In genomic region chr21:38817371-38818335, GRCh38 we compare ENCODE assay signal across 13 cellular contexts. TPM values are rescaled to one million over a fixed set of nuclear protein-coding genes. Genes with fewer than 3 reads are reported as not detected.
DNase-seq lines count a peak whose midpoint lies in the region; TF ChIP-seq lines count a peak whose summit lies in the region.
"Had no signal": no experiment of that assay in that cellular context is flagged by ENCODE, and none has a peak within 500 bp of the region (broad histone marks: within the 10 kb centered on the region; RNA-seq: fewer than 3 reads in every experiment).

No MANE protein-coding gene starts in this region.

- peaks cover 9 to 17% of the 10 kb centered on the region in 2 experiments for H3K4me1 ChIP-seq in trophoblast cell (ENCODE audit: control insufficient read depth in 1 of 2, insufficient read depth in 2 of 2, low read length in 2 of 2)

- POLR2A ChIA-PET in HEK293T (lab: Yijun Ruan, JAX), result no interaction called here

- peak overlapping the region; percentile 9 for H2BK5ac ChIP-seq in trophoblast cell (ENCODE audit: low read depth, low read length, poor library complexity)

- CTCF ChIA-PET in HEK293T (lab: Yijun Ruan, JAX), result no interaction called here

- H3K79me1 ChIP-seq in trophoblast cell (ENCODE audit: low read length), result peaks cover 8% of the 10 kb centered on the region

- H3K27me3 ChIP-seq in trophoblast cell (ENCODE audit: insufficient read depth, low read length), result no peaks in the 10 kb centered on the region
- H3K27me3 ChIP-seq: BLaER1 treated with 17β-estradiol and CSF1 and Interleukin-3, amounts not matched to agents 10 nM and 100 nM had no signal

- no peak overlapping the region for H3K9ac ChIP-seq in trophoblast cell (ENCODE audit: low read length)
- H3K9ac ChIP-seq: BLaER1 treated with 17β-estradiol and CSF1 and Interleukin-3, amounts not matched to agents 10 nM and 100 nM had no signal

- TF ChIP-seq CTCF in fibroblast of mammary gland (conservative IDR thresholded peaks at IDR 0.05; ENCODE audit: control insufficient read depth, insufficient read depth, low read depth, low read length), result no peak

- no peak overlapping the region for H4K8ac ChIP-seq in trophoblast cell (ENCODE audit: low read depth, low read length)

- no peaks in the 10 kb centered on the region for H3K9me3 ChIP-seq in trophoblast cell (ENCODE audit: insufficient read depth, low read depth, low read length)

- no peak overlapping the region for H3K18ac ChIP-seq in trophoblast cell (ENCODE audit: low read length)

- no peak overlapping the region for H2BK120ac ChIP-seq in trophoblast cell (ENCODE audit: insufficient read depth, low read length, poor library complexity)

- H3K36me3 ChIP-seq in trophoblast cell (ENCODE audit: control insufficient read depth in 1 of 2, insufficient read depth in 2 of 2, low read length in 2 of 2), result peaks cover 53 to 71% of the 10 kb centered on the region in 2 experiments

- H2AFZ ChIP-seq in trophoblast cell (ENCODE audit: insufficient read depth, low read length, poor library complexity), result no peak overlapping the region

- no peaks in the 10 kb centered on the region for H3K79me2 ChIP-seq in trophoblast cell (ENCODE audit: control insufficient read depth, insufficient read depth, low read length, poor library complexity)

- H4K12ac ChIP-seq in trophoblast cell (ENCODE audit: low read depth, low read length), result no peak overlapping the region

- H3K23ac ChIP-seq in trophoblast cell (ENCODE audit: low read length), result no peak overlapping the region

- no peak overlapping the region for H3K27ac ChIP-seq in trophoblast cell (ENCODE audit: low read depth, low read length)
- H3K27ac ChIP-seq: BLaER1 treated with 17β-estradiol and CSF1 and Interleukin-3, amounts not matched to agents 10 nM and 100 nM had no signal

- DNase-seq in AG08395 (ENCODE audit: low spot score) (peak; percentile 78), RKO (ENCODE audit: low spot score) (peak; percentile 38), fibroblast of mammary gland (ENCODE audit: low read depth) (peak; percentile 85), trophoblast cell (peak in 1 of 2 donors; percentile 40), HEK293T (ENCODE audit: extremely low spot score) (no peak), NCI-H2107 treated with DMSO at 0.1 percent for 48 hours (lab: John Stamatoyannopoulos, UW; ENCODE audit: unreplicated experiment) (no peak), amygdala (lab: John Stamatoyannopoulos, UW) (no peak), SW480 (ENCODE audit: low spot score) (no peak)
- DNase-seq: activated CD4-positive, alpha-beta T cell treated with anti-CD3 and anti-CD28 coated beads for 36 hours; anterior cingulate cortex; glutamatergic neuron; MV-4-11 had no signal

- H3K14ac ChIP-seq in trophoblast cell (ENCODE audit: low read length), result no peak overlapping the region

- H3K4me3 ChIP-seq in fibroblast of mammary gland (ENCODE audit: control insufficient read depth, low read depth, low read length) (no peak overlapping the region), trophoblast cell (ENCODE audit: low read depth, low read length) (no peak overlapping the region)
- H3K4me3 ChIP-seq: BLaER1 treated with 17β-estradiol and CSF1 and Interleukin-3, amounts not matched to agents 10 nM and 100 nM had no signal

- H3K4ac ChIP-seq in trophoblast cell (ENCODE audit: low read depth, low read length), result no peak overlapping the region

- WGBS in trophoblast cell (ENCODE audit: extremely low coverage, insufficient coverage, insufficient read length), result no CpG with 5 or more reads among the region's 14 CpGs

- peak overlapping the region; percentile 29 for H2BK12ac ChIP-seq in trophoblast cell (ENCODE audit: low read length)

- no peak overlapping the region for H3K4me2 ChIP-seq in trophoblast cell (ENCODE audit: low read length)
- H3K4me2 ChIP-seq: BLaER1 treated with 17β-estradiol and CSF1 and Interleukin-3, amounts not matched to agents 10 nM and 100 nM had no signal

- H4K91ac ChIP-seq in trophoblast cell (ENCODE audit: low read depth, low read length), result peak overlapping the region; percentile 23

- H2AK5ac ChIP-seq in trophoblast cell (ENCODE audit: low read length), result no peak overlapping the region

TF ChIP-seq in HEK293T, 16 proteins besides CTCF, POLR2A, EP300 and RAD21:
- TF ChIP-seq BHLHE40 (IDR thresholded peaks at IDR 0.05; ENCODE audit: borderline replicate concordance), result no peak
- TF ChIP-seq TARDBP (IDR thresholded peaks at IDR 0.05), result no peak
- no peak for TF ChIP-seq HDGF (IDR thresholded peaks at IDR 0.05; ENCODE audit: borderline replicate concordance)
- no peak for TF ChIP-seq ELF4 (IDR thresholded peaks at IDR 0.05)
- TF ChIP-seq ARNT (IDR thresholded peaks at IDR 0.05), result no peak
- no peak for TF ChIP-seq FOXA1 (IDR thresholded peaks at IDR 0.05)

RNA-seq across cellular contexts. Expression of gene ETS2, which starts 11.9 kb away (rescaled TPM):
- polyA plus RNA-seq in trophoblast cell (2013), result 17.3 and 18.1 TPM in 2 replicates

Comparison
In these comparisons a context has a peak if more than half of its experiments do, and no peak if none do; other contexts are left out.
1. DNase-seq: peak in AG08395 (single experiment), RKO (single experiment) and fibroblast of mammary gland (single experiment); none in HEK293T (single experiment), NCI-H2107 treated with DMSO at 0.1 percent for 48 hours (single experiment), amygdala (0 of 56) and SW480 (single experiment).